Comparison of ENCODE assay signal across 8 cellular contexts in genomic region chr10:84264611-84265141, GRCh38. TPM values are rescaled to one million over a fixed set of nuclear protein-coding genes. Genes with fewer than 3 reads are reported as not detected.
DNase-seq lines count a peak whose midpoint lies in the region; ATAC-seq and TF ChIP-seq lines count a peak whose summit lies in the region.

No MANE protein-coding gene starts in this region.

- POLR2A ChIA-PET in AG04450 (lab: Yijun Ruan, JAX), result no interaction called here

- H3K4me3 ChIP-seq in AG04450 (ENCODE audit: low read depth, low read length) (no peak overlapping the region), WI38 (ENCODE audit: low read depth, low read length) (no peak overlapping the region), mammary epithelial cell (replicated peaks in 1 of 3; ENCODE audit: insufficient read depth in 1 of 3, low read depth in 2 of 3, low read length in 3 of 3) (no peak overlapping the region), kidney epithelial cell (ENCODE audit: low read depth, low read length) (no peak overlapping the region)

- TF ChIP-seq CTCF in AG04450 (IDR thresholded peaks at IDR 0.05; ENCODE audit: low read depth, low read length), result peak; percentile 98
- TF ChIP-seq CTCF in WI38 (IDR thresholded peaks at IDR 0.05; ENCODE audit: low read depth, low read length), result peak; percentile 97
- TF ChIP-seq CTCF in mammary epithelial cell (conservative IDR thresholded peaks at IDR 0.05 in 1 of 2, IDR thresholded peaks at IDR 0.05 in 1 of 2; ENCODE audit: extremely low read depth in 1 of 2, insufficient read depth in 1 of 2, low read depth in 1 of 2, low read length in 2 of 2), result peak; percentile 98 to 99
- peak; percentile 95 for TF ChIP-seq CTCF in kidney epithelial cell (IDR thresholded peaks at IDR 0.05; ENCODE audit: insufficient read depth, low read length, poor library complexity, severe bottlenecking)

- peaks cover 3% of the 10 kb centered on the region for H3K4me1 ChIP-seq in mammary epithelial cell (ENCODE audit: insufficient read depth, low read length)

- H4K20me1 ChIP-seq in mammary epithelial cell (ENCODE audit: insufficient read depth, low read length), result no peaks in the 10 kb centered on the region

- WGBS in mammary epithelial cell (ENCODE audit: low coverage, missing lambda C conversion rate), result 3% methylated on average over 11 of the region's 11 CpGs

- ATAC-seq in GM18520 (IDR thresholded peaks at IDR 0.05; ENCODE audit: unreplicated experiment) (peak; percentile 80), HG03025 (IDR thresholded peaks at IDR 0.05; ENCODE audit: low FRiP score, unreplicated experiment) (peak; percentile 91)

- H3K9me3 ChIP-seq in AG04450 (ENCODE audit: control insufficient read depth, insufficient read depth, low read length), result no peaks in the 10 kb centered on the region
- H3K9me3 ChIP-seq in mammary epithelial cell (replicated peaks; ENCODE audit: insufficient read depth, low read length), result no peaks in the 10 kb centered on the region

- in situ Hi-C loops in mammary epithelial cell (cut with MboI; ENCODE audit: low sequenced_read_pairs in 2 of 2), result loop anchor here (5.0 to 10.0 kb wide), 2 partner anchors 100 to 278 kb away; no protein-coding TSS in a partner anchor

- no TSS peak for BruUV-seq in mammary epithelial cell (replicated peaks; lab: Mats Ljungman, UMichigan)

- DNase-seq in AG04450 (ENCODE audit: low read depth, low spot score) (peak; percentile 32), NCI-H2107 (lab: John Stamatoyannopoulos, UW) (peak; percentile 49), mammary epithelial cell (peak; percentile 36), kidney epithelial cell (ENCODE audit: low read depth) (no peak)
- DNase-seq in stimulated activated CD4-positive, alpha-beta T cell treated with anti-CD3 and anti-CD28 coated beads, Interleukin-1b, Interleukin-23, amount 100 ng/mL, for 4 hours (ENCODE audit: low read depth in 2 of 2), result peak; percentile 59 to 60

- H3K4me2 ChIP-seq in mammary epithelial cell (ENCODE audit: insufficient read depth, low read depth, low read length), result peak overlapping the region; percentile 7

- H3K9ac ChIP-seq in mammary epithelial cell (ENCODE audit: insufficient read depth, low read length), result no peak overlapping the region

- intact Hi-C loops in mammary epithelial cell (cut with micrococcal nuclease), result loop anchor here (1.0 to 10.0 kb wide), 6 partner anchors 88 to 450 kb away; no protein-coding TSS in a partner anchor

- CTCF ChIA-PET in AG04450 (lab: Charles Lee), result interaction anchor here (0.5 to 13.4 kb wide), 34 partner anchors 9 to 365 kb away, joined by 3 to 427 read pairs (median 5); no protein-coding TSS in a partner anchor
- CTCF ChIA-PET in mammary epithelial cell (lab: Charles Lee; ENCODE audit: low non-redundant PET), result interaction anchor here (0.6 to 1.0 kb wide), 6 partner anchors 20 to 275 kb away, joined by 6 to 12 read pairs (median 7); partner anchors contain the start of gene RGR

- no peak overlapping the region for H3K27ac ChIP-seq in AG04450 (ENCODE audit: low read depth, low read length)
- no peak overlapping the region for H3K27ac ChIP-seq in mammary epithelial cell (ENCODE audit: insufficient read depth, low read depth, low read length)

- dilution Hi-C loops in mammary epithelial cell (cut with HindIII; ENCODE audit: low sequenced_read_pairs), result no loop called here

- H2AFZ ChIP-seq in mammary epithelial cell (ENCODE audit: low read depth, low read length), result peak overlapping the region; percentile 58

- no peaks in the 10 kb centered on the region for H3K36me3 ChIP-seq in mammary epithelial cell (ENCODE audit: insufficient read depth, low read length)
- no peaks in the 10 kb centered on the region for H3K36me3 ChIP-seq in kidney epithelial cell (ENCODE audit: control insufficient read depth, insufficient read depth, low read length)

- H3K27me3 ChIP-seq in AG04450 (ENCODE audit: control insufficient read depth, insufficient read depth, low read length), result peaks cover 10% of the 10 kb centered on the region
- H3K27me3 ChIP-seq in mammary epithelial cell (ENCODE audit: insufficient read depth, low read length), result no peaks in the 10 kb centered on the region
- peaks cover 3% of the 10 kb centered on the region for H3K27me3 ChIP-seq in kidney epithelial cell (ENCODE audit: control insufficient read depth, insufficient read depth, low read length)

- H3K79me2 ChIP-seq in mammary epithelial cell (ENCODE audit: insufficient read depth, low read length), result no peaks in the 10 kb centered on the region

RNA-seq across cellular contexts. Expression of gene RGR, which starts 19.8 kb away (rescaled TPM):
- not detected in 2 replicates for polyA plus RNA-seq in AG04450 (2011; rRNA removed)
- polyA minus RNA-seq in AG04450 (2011; rRNA and poly(A)+ RNA removed), result not detected in 2 replicates
- not detected for total RNA-seq in mammary epithelial cell
- not detected for polyA plus RNA-seq in mammary epithelial cell
- not detected for polyA minus RNA-seq in mammary epithelial cell
- not detected in 2 replicates for total RNA-seq in kidney epithelial cell

RNA-seq across cellular contexts. Expression of gene LRIT1, which starts 23.3 kb away (rescaled TPM):
- not detected in 2 replicates for polyA plus RNA-seq in AG04450 (2011; rRNA removed)
- not detected in 2 replicates for polyA minus RNA-seq in AG04450 (2011; rRNA and poly(A)+ RNA removed)
- total RNA-seq in mammary epithelial cell, result not detected
- not detected for polyA plus RNA-seq in mammary epithelial cell
- polyA minus RNA-seq in mammary epithelial cell, result not detected
- total RNA-seq in kidney epithelial cell, result not detected in 2 replicates

RNA-seq across cellular contexts. Expression of gene LRIT2, which starts 39.3 kb away (rescaled TPM):
- polyA plus RNA-seq in AG04450 (2011; rRNA removed) (not detected in 2 replicates), mammary epithelial cell (not detected)
- polyA minus RNA-seq in AG04450 (2011; rRNA and poly(A)+ RNA removed), result not detected in 2 replicates
- total RNA-seq in mammary epithelial cell (not detected), kidney epithelial cell (not detected in 2 replicates)
- not detected for polyA minus RNA-seq in mammary epithelial cell
